In the genomic region with DNA sequence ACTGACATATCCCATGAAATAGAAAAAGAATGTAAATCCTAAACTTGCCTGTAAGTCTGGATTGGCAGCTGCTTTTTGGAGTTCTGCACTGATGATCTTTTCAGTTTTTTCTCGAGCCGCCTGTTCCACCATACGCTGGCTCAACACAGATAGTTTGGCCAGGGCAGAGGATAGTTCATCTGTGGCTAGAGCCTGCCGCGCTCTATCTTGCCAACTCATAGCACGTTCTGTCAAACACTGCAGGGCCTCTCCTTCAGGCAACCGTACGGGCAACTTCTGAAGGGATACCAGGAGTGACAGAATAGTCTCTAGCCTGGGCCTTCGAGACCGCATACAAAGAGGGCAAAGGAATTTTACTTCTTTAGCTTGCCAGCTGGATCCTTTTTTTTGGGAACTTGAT, we compare ENCODE assay signal across 31 cellular contexts. TPM values are rescaled to one million over a fixed set of nuclear protein-coding genes. Genes with fewer than 3 reads are reported as not detected.
"Had no signal": no experiment of that assay in that cellular context is flagged by ENCODE, and none has a peak within 500 bp of the region (broad histone marks: within the 10 kb centered on the region; RNA-seq: fewer than 3 reads in every experiment).

No MANE protein-coding gene starts in this region.

- H3K27ac Mint-ChIP-seq: activated naive CD8-positive, alpha-beta T cell; neural progenitor cell; T-helper 2 cell treated with Interferon-gamma antibody and Interleukin-4, amounts not matched to agents 5 μg/mL and 100 μg/mL, for 36 hours had no signal

- H3K4me3 Mint-ChIP-seq: activated naive CD8-positive, alpha-beta T cell; natural killer cell; neural progenitor cell; T-helper 2 cell treated with Interferon-gamma antibody and Interleukin-4, amounts not matched to agents 5 μg/mL and 100 μg/mL, for 36 hours had no signal

- DNase-seq: activated CD4-positive, alpha-beta T cell treated with anti-CD3 and anti-CD28 coated beads for 4 hours; activated CD4-positive, alpha-beta T cell treated with anti-CD3 and anti-CD28 coated beads, Interleukin-2, amount 50 U/mL, for 48 hours; activated CD8-positive, alpha-beta memory T cell treated with anti-CD3 and anti-CD28 coated beads for 24 hours; activated effector memory CD4-positive, alpha-beta T cell treated with Interleukin-2 at 50 U/mL for 16 hours; activated naive CD4-positive, alpha-beta T cell treated with Interleukin-2 at 50 U/mL for 16 hours; anterior cingulate cortex; body of pancreas; dermis blood vessel endothelial cell; effector CD8-positive, alpha-beta T cell; erythroblast; gastrocnemius medialis; glutamatergic neuron; left lung; lower lobe of right lung; mesendoderm; natural killer cell; occipital lobe; psoas muscle; stimulated activated CD4-positive, alpha-beta T cell treated with anti-CD3 and anti-CD28 coated beads, Interleukin-15, amount 100 ng/mL, for 24 hours; stimulated activated CD4-positive, alpha-beta T cell treated with anti-CD3 and anti-CD28 coated beads, Interleukin-2, amount 100 ng/mL, for 24 hours; stimulated activated naive CD4-positive, alpha-beta T cell; tibial artery had no signal

- H3K4me1 Mint-ChIP-seq: neural progenitor cell had no signal

- H3K9me3 ChIP-seq: body of pancreas, gastrocnemius medialis, left lung, lower lobe of right lung, suprapubic skin, tibial artery had no signal

- H3K27me3 Mint-ChIP-seq: activated naive CD8-positive, alpha-beta T cell had no signal

- FAIRE-seq: islet of Langerhans had no signal

- H3K27ac ChIP-seq: body of pancreas, cardiac muscle cell, gastrocnemius medialis, left lung, lower lobe of right lung, neural progenitor cell, parathyroid adenoma, psoas muscle, suprapubic skin, tibial artery had no signal

- H3K4me3 ChIP-seq: body of pancreas, cardiac muscle cell, gastrocnemius medialis, left lung, lower lobe of right lung, neural progenitor cell, psoas muscle, suprapubic skin, tibial artery had no signal

- H3K27me3 ChIP-seq: body of pancreas, cardiac muscle cell, gastrocnemius medialis, left lung, neural progenitor cell, suprapubic skin, tibial artery had no signal

- H3K9me3 Mint-ChIP-seq: natural killer cell had no signal

- H3K4me1 ChIP-seq: gastrocnemius medialis, left lung, lower lobe of right lung, neural progenitor cell, parathyroid adenoma, psoas muscle, tibial artery had no signal

RNA-seq across cellular contexts. Expression of a gene that starts 44.8 kb away (rescaled TPM):
- total RNA-seq: body of pancreas, mononuclear cell, suprapubic skin, ureter had no signal
